Comparison of ENCODE assay signal across 8 cellular contexts in genomic region chr16:67936876-67937605, GRCh38. TPM values are rescaled to one million over a fixed set of nuclear protein-coding genes. Genes with fewer than 3 reads are reported as not detected.
DNase-seq lines count a peak whose midpoint lies in the region; ATAC-seq and TF ChIP-seq lines count a peak whose summit lies in the region.

No MANE protein-coding gene starts in this region.

- peak overlapping the region; percentile 98 for H3K27ac Mint-ChIP-seq in T-helper 2 cell treated with Interferon-gamma antibody and Interleukin-4, amounts not matched to agents 5 μg/mL and 100 μg/mL, for 36 hours

- no peaks in the 10 kb centered on the region for H3K27me3 Mint-ChIP-seq in T-helper 2 cell treated with Interferon-gamma antibody and Interleukin-4, amounts not matched to agents 5 μg/mL and 100 μg/mL, for 36 hours (ENCODE audit: low read depth)

- no peaks in the 10 kb centered on the region for H3K27me3 ChIP-seq in ACC112 (ENCODE audit: insufficient read depth, low read length)
- H3K27me3 ChIP-seq in colonic mucosa = no peaks in the 10 kb centered on the region
- H3K27me3 ChIP-seq in muscle layer of duodenum (ENCODE audit: low read depth, low read length) = no peaks in the 10 kb centered on the region
- H3K27me3 ChIP-seq in suprapubic skin = no peaks in the 10 kb centered on the region

- H2AFZ ChIP-seq in ACC112 (ENCODE audit: low read length, unreplicated experiment) = no peak overlapping the region

- H3K9me3 ChIP-seq in colonic mucosa (no peaks in the 10 kb centered on the region), muscle layer of duodenum (ENCODE audit: control insufficient read depth in 1 of 2, low read length in 2 of 2) (no peaks in the 10 kb centered on the region), suprapubic skin (no peaks in the 10 kb centered on the region)

- H3K27ac ChIP-seq in ACC112 (ENCODE audit: low read depth, low read length) (peak overlapping the region; percentile 66), colonic mucosa (peak overlapping the region; percentile 89), muscle layer of duodenum (ENCODE audit: low read length) (peak overlapping the region; percentile 89), suprapubic skin (peak overlapping the region; percentile 92)

- H3K4me3 ChIP-seq in ACC112 (ENCODE audit: low read depth, low read length) (peak overlapping the region; percentile 90), colonic mucosa (peak overlapping the region; percentile 84), muscle layer of duodenum (ENCODE audit: low read depth in 1 of 2, low read length in 2 of 2) (peak overlapping the region; percentile 91 to 92), suprapubic skin (peak overlapping the region; percentile 85)

- H3K9ac ChIP-seq in colonic mucosa (ENCODE audit: low read depth in 2 of 2, low read length in 2 of 2) = peak overlapping the region; percentile 97 to 99

- DNase-seq in T-helper 2 cell treated with Interferon-gamma antibody and Interleukin-4, amounts not matched to agents 5 μg/mL and 100 μg/mL, for 36 hours (ENCODE audit: low spot score) = peak; percentile 82
- DNase-seq in colonic mucosa (no peak), suprapubic skin (ENCODE audit: low spot score in 2 of 2) (no peak), NCI-H146 treated with DMSO at 0.1 percent for 48 hours (lab: John Stamatoyannopoulos, UW; ENCODE audit: unreplicated experiment) (no peak)

- peaks cover 8% of the 10 kb centered on the region for H3K79me2 ChIP-seq in ACC112 (ENCODE audit: control insufficient read depth, insufficient read depth, low read length, unreplicated experiment)

- H3K9me3 Mint-ChIP-seq in T-helper 2 cell treated with Interferon-gamma antibody and Interleukin-4, amounts not matched to agents 5 μg/mL and 100 μg/mL, for 36 hours = no peaks in the 10 kb centered on the region

- H3K4me1 ChIP-seq in ACC112 (ENCODE audit: control insufficient read depth, insufficient read depth, low read length, unreplicated experiment) = peaks cover 17% of the 10 kb centered on the region
- H3K4me1 ChIP-seq in colonic mucosa = peaks cover 9% of the 10 kb centered on the region
- H3K4me1 ChIP-seq in muscle layer of duodenum (ENCODE audit: control insufficient read depth in 1 of 2, insufficient read depth in 2 of 2, low read length in 2 of 2) = peaks cover 0 to 26% of the 10 kb centered on the region in 2 donors
- H3K4me1 ChIP-seq in suprapubic skin = peaks cover 19% of the 10 kb centered on the region

- 45% methylated on average over 6 of the region's 6 CpGs for whole genome bisulfite sequencing in suprapubic skin

- H3K4me3 Mint-ChIP-seq in T-helper 2 cell treated with Interferon-gamma antibody and Interleukin-4, amounts not matched to agents 5 μg/mL and 100 μg/mL, for 36 hours = peak overlapping the region; percentile 100

- ATAC-seq in GM18858 (IDR thresholded peaks at IDR 0.05; ENCODE audit: unreplicated experiment) = peak; percentile 51
- peak; percentile 46 for ATAC-seq in HG03196 (IDR thresholded peaks at IDR 0.05; ENCODE audit: unreplicated experiment)

- peaks cover 55% of the 10 kb centered on the region for H3K36me3 Mint-ChIP-seq in T-helper 2 cell treated with Interferon-gamma antibody and Interleukin-4, amounts not matched to agents 5 μg/mL and 100 μg/mL, for 36 hours (ENCODE audit: low read depth)

- no peak for TF ChIP-seq EP300 in suprapubic skin (IDR thresholded peaks at IDR 0.05)

- H3K36me3 ChIP-seq in ACC112 (ENCODE audit: insufficient read depth, low read length) = peaks cover 3% of the 10 kb centered on the region; the same call in 1 of the 2 replicates
- no peaks in the 10 kb centered on the region for H3K36me3 ChIP-seq in colonic mucosa
- H3K36me3 ChIP-seq in muscle layer of duodenum (ENCODE audit: control insufficient read depth in 1 of 2, insufficient read depth in 2 of 2, low read length in 2 of 2) = peaks cover 15 to 16% of the 10 kb centered on the region in 2 donors
- H3K36me3 ChIP-seq in suprapubic skin = peaks cover 11% of the 10 kb centered on the region

- intact Hi-C loops in colonic mucosa (cut with DNase I) = no loop called here

- no peak for TF ChIP-seq CTCF in colonic mucosa (IDR thresholded peaks at IDR 0.05)
- TF ChIP-seq CTCF in suprapubic skin (IDR thresholded peaks at IDR 0.05) = no peak

- peaks cover 31% of the 10 kb centered on the region for H3K4me1 Mint-ChIP-seq in T-helper 2 cell treated with Interferon-gamma antibody and Interleukin-4, amounts not matched to agents 5 μg/mL and 100 μg/mL, for 36 hours (ENCODE audit: low read depth)

- no peak for TF ChIP-seq POLR2A in suprapubic skin (IDR thresholded peaks at IDR 0.05)

RNA-seq across cellular contexts. Expression of gene PSMB10, which starts 0.4 kb away (rescaled TPM):
- total RNA-seq in colonic mucosa (100 to 1,000 TPM; 120 to 124 TPM), suprapubic skin (10 to 100 TPM; 13.5 to 31.2 (median 16.3) TPM)

RNA-seq across cellular contexts. Expression of gene CTRL, which starts 5.4 kb away (rescaled TPM):
- total RNA-seq in colonic mucosa (1 to 10 TPM in 1 of 2 donors, under 1 TPM in 1; 0.64 to 2.2 TPM), suprapubic skin (1 to 10 TPM in 3 of 4 donors, under 1 TPM in 1; 0.55 to 2.7 (median 1.8) TPM)

RNA-seq across cellular contexts. Expression of gene LCAT, which starts 6.9 kb away (rescaled TPM):
- total RNA-seq in colonic mucosa (1 to 10 TPM; 3.4 to 3.6 TPM), suprapubic skin (10 to 100 TPM; 10.6 to 61.4 (median 22.6) TPM)

RNA-seq across cellular contexts. Expression of gene SLC12A4, which starts 31.4 kb away (rescaled TPM):
- total RNA-seq in colonic mucosa (10 to 100 TPM in 1 of 2 donors, 1 to 10 TPM in 1; 8.7 to 17.0 TPM), suprapubic skin (100 to 1,000 TPM in 1 of 4 donors, 10 to 100 TPM in 3; 31.2 to 165 (median 72.2) TPM)

RNA-seq across cellular contexts. Expression of gene DPEP3, which starts 43.3 kb away (rescaled TPM):
- total RNA-seq in colonic mucosa (not detected), suprapubic skin (not detected)
